13 cellular contexts compared by ENCODE assay signal in the genomic region with DNA sequence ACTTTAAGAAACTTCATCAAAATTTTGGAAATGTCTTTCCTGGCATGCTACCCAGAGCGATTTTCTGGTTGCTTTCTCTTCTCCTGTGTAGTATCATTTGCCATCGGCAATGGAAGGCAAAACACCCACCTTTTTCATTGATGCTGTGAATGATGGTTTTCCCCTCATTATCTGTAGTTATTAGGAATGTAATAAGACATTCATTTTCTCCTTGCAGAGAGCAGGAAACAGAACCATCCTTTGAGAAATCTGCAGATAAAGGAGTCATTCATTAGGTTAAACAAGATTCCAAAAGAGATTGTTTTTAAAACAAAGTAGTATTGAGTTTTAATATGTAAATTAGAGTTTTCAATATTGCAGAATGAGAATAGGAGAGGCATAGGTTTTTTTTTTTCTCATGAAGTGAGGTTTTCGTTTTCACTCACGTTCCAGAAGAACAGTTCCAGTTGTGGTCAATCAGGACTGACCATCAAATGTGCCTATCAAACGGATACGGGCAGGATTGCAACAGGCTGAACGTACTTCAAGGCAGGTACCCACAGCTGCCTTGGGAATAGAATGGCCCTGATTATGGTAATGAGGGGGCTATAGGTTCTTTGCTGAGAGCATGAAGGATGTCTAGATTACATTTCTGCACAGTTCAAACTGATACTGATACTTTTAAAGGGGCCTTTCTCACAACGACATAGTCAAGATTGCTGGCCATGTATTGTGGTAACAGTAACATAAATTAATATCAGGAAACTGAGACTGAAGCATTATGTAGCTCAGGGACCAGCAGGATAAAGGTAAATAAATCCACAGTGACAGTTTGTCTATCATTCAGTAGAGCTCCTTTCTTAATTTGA. TPM values are rescaled to one million over a fixed set of nuclear protein-coding genes. Genes with fewer than 3 reads are reported as not detected.
DNase-seq lines count a peak whose midpoint lies in the region; ATAC-seq, FAIRE-seq and TF ChIP-seq lines count a peak whose summit lies in the region.
"Had no signal": no experiment of that assay in that cellular context is flagged by ENCODE, and none has a peak within 500 bp of the region (broad histone marks: within the 10 kb centered on the region; RNA-seq: fewer than 3 reads in every experiment).

No MANE protein-coding gene starts in this region.

- peaks cover 6% of the 10 kb centered on the region for H3K9me3 Mint-ChIP-seq in chondrocyte (ENCODE audit: low read depth)
- no peaks in the 10 kb centered on the region for H3K9me3 Mint-ChIP-seq in activated naive CD4-positive, alpha-beta T cell treated with anti-CD3 and anti-CD28 coated beads for 36 hours
- H3K9me3 Mint-ChIP-seq: activated naive CD8-positive, alpha-beta T cell treated with anti-CD3 and anti-CD28 coated beads, Interleukin-2, amount 50 U/mL, for 24 hours had no signal

- CTCF ChIA-PET in activated naive CD4-positive, alpha-beta T cell treated with anti-CD3 and anti-CD28 coated beads for 36 hours (lab: Charles Lee) = interaction anchor here (0.7 to 3.3 kb wide), 4 partner anchors 98 to 881 kb away, joined by 3 to 19 read pairs (median 4); no protein-coding TSS in a partner anchor

- peaks cover 3% of the 10 kb centered on the region for H3K36me3 Mint-ChIP-seq in chondrocyte (ENCODE audit: low read depth)
- no peaks in the 10 kb centered on the region for H3K36me3 Mint-ChIP-seq in activated naive CD4-positive, alpha-beta T cell treated with anti-CD3 and anti-CD28 coated beads for 36 hours (ENCODE audit: low read depth)
- H3K36me3 Mint-ChIP-seq: naive B cell had no signal

- ATAC-seq in HG02571 (IDR thresholded peaks at IDR 0.05; ENCODE audit: unreplicated experiment) (peak; percentile 48), HG03175 (IDR thresholded peaks at IDR 0.05; ENCODE audit: unreplicated experiment) (peak; percentile 70)
- ATAC-seq: activated naive CD8-positive, alpha-beta T cell treated with anti-CD3 and anti-CD28 coated beads, Interleukin-2, amount 50 U/mL, for 24 hours had no signal

- H3K4me3 Mint-ChIP-seq in chondrocyte (ENCODE audit: unreplicated experiment) = no peak overlapping the region
- no peak overlapping the region for H3K4me3 Mint-ChIP-seq in activated naive CD4-positive, alpha-beta T cell treated with anti-CD3 and anti-CD28 coated beads for 36 hours
- H3K4me3 Mint-ChIP-seq: activated naive CD8-positive, alpha-beta T cell treated with anti-CD3 and anti-CD28 coated beads, Interleukin-2, amount 50 U/mL, for 24 hours; naive B cell had no signal

- H3K27ac Mint-ChIP-seq in chondrocyte (ENCODE audit: unreplicated experiment) = no peak overlapping the region
- H3K27ac Mint-ChIP-seq in activated naive CD4-positive, alpha-beta T cell treated with anti-CD3 and anti-CD28 coated beads for 36 hours = no peak overlapping the region
- H3K27ac Mint-ChIP-seq: activated naive CD8-positive, alpha-beta T cell treated with anti-CD3 and anti-CD28 coated beads, Interleukin-2, amount 50 U/mL, for 24 hours; naive B cell had no signal

- no peaks in the 10 kb centered on the region for H3K27me3 Mint-ChIP-seq in chondrocyte (ENCODE audit: low read depth)
- H3K27me3 Mint-ChIP-seq in activated naive CD4-positive, alpha-beta T cell treated with anti-CD3 and anti-CD28 coated beads for 36 hours (ENCODE audit: low read depth) = peaks cover 13% of the 10 kb centered on the region

- TF ChIP-seq CTCF in chondrocyte (IDR thresholded peaks at IDR 0.05) = no peak

- intact Hi-C loops in activated naive CD4-positive, alpha-beta T cell treated with anti-CD3 and anti-CD28 coated beads for 36 hours (cut with micrococcal nuclease) = loop anchor here (2.0 to 10.0 kb wide), 7 partner anchors 155 to 1160 kb away; no protein-coding TSS in a partner anchor

- DNase-seq in GM19239 (ENCODE audit: insufficient read length, low spot score) (no peak), NCI-H2171 treated with DMSO at 0.1 percent for 48 hours (lab: John Stamatoyannopoulos, UW) (no peak), chondrocyte (ENCODE audit: low spot score) (no peak), NCI-H1105 treated with DMSO at 0.1 percent for 48 hours (lab: John Stamatoyannopoulos, UW) (no peak)
- no peak for DNase-seq in activated naive CD4-positive, alpha-beta T cell treated with anti-CD3 and anti-CD28 coated beads for 36 hours
- DNase-seq: activated naive CD8-positive, alpha-beta T cell treated with anti-CD3 and anti-CD28 coated beads, Interleukin-2, amount 50 U/mL, for 24 hours; islet precursor cell; naive B cell; NCI-H187 had no signal

- peak; percentile 49 for FAIRE-seq in GM19239 (lab: Jason Lieb, UNC)
- FAIRE-seq: urothelium cell line had no signal

- H3K4me1 Mint-ChIP-seq in chondrocyte (ENCODE audit: low read depth) = peaks cover 36% of the 10 kb centered on the region
- H3K4me1 Mint-ChIP-seq in activated naive CD4-positive, alpha-beta T cell treated with anti-CD3 and anti-CD28 coated beads for 36 hours (ENCODE audit: low read depth) = no peaks in the 10 kb centered on the region
- H3K4me1 Mint-ChIP-seq: activated naive CD8-positive, alpha-beta T cell treated with anti-CD3 and anti-CD28 coated beads, Interleukin-2, amount 50 U/mL, for 24 hours; naive B cell had no signal

RNA-seq across cellular contexts. Expression of a gene that starts 49.8 kb away (rescaled TPM):
- total RNA-seq in chondrocyte = 46.5 to 86.6 TPM (median 47.7 TPM) in 3 replicates
- total RNA-seq in activated naive CD4-positive, alpha-beta T cell treated with anti-CD3 and anti-CD28 coated beads for 36 hours = not detected
- total RNA-seq: T-helper 2 cell treated with Interferon-gamma antibody and Interleukin-4, amounts not matched to agents 100 ng/mL and 5 ng/mL, for 36 hours had no signal

Comparison
In these comparisons a context has a peak if more than half of its experiments do, and no peak if none do; other contexts are left out.
1. RNA of a gene that starts 49.8 kb away (total RNA-seq): 46.5 to 86.6 TPM in chondrocyte; not detected in activated naive CD4-positive, alpha-beta T cell treated with anti-CD3 and anti-CD28 coated beads for 36 hours; every median in the first group is over 10 times any median in the second.